In genomic region chr6:52399511-52400315, GRCh38 we compare ENCODE assay signal across 1 cellular context.
TF ChIP-seq lines count a peak whose summit lies in the region.

No MANE protein-coding gene starts in this region.

TF ChIP-seq in GM23338, 12 proteins besides CTCF, POLR2A, EP300 and RAD21 (continued from another document):
- TF ChIP-seq ZNF462 (CRISPR knock-in tag; IDR thresholded peaks at IDR 0.05), result no peak
- TF ChIP-seq CREB1 (CRISPR knock-in tag; IDR thresholded peaks at IDR 0.05; ENCODE audit: low read depth), result no peak
- TF ChIP-seq POLR2AphosphoS5 (IDR thresholded peaks at IDR 0.05; ENCODE audit: low read depth), result no peak
- TF ChIP-seq ZNF114 (CRISPR knock-in tag; IDR thresholded peaks at IDR 0.05), result no peak
